Comparison of ENCODE assay signal across 12 cellular contexts in genomic region chr9:88007291-88007650, GRCh38. TPM values are rescaled to one million over a fixed set of nuclear protein-coding genes. Genes with fewer than 3 reads are reported as not detected.
A peak's percentile ranks its signal among the peaks of the same experiment; 100 is the strongest.
DNase-seq lines count a peak whose midpoint lies in the region; FAIRE-seq and TF ChIP-seq lines count a peak whose summit lies in the region.
"Had no signal": no experiment of that assay in that cellular context is flagged by ENCODE, and none has a peak within 500 bp of the region (broad histone marks: within the 10 kb centered on the region; RNA-seq: fewer than 3 reads in every experiment).

No MANE protein-coding gene starts in this region.

- H3K27ac ChIP-seq in MM.1S (ENCODE audit: low read length) (peak overlapping the region; percentile 31; the same call in 1 of the 2 replicates), smooth muscle cell (ENCODE audit: low read depth) (peak overlapping the region; percentile 74), kidney (ENCODE audit: low read depth in 2 of 2, low read length in 2 of 2) (no peak overlapping the region), Karpas-422 (ENCODE audit: low read length) (no peak overlapping the region)
- H3K27ac ChIP-seq: left lung, ovary had no signal

- no peak overlapping the region for H3K9ac ChIP-seq in MM.1S (ENCODE audit: low read length)
- peak overlapping the region; percentile 53 for H3K9ac ChIP-seq in smooth muscle cell (ENCODE audit: low read depth)
- no peak overlapping the region for H3K9ac ChIP-seq in kidney (ENCODE audit: low read length in 2 of 2)
- no peak overlapping the region for H3K9ac ChIP-seq in Karpas-422 (ENCODE audit: low read length)

- H4K20me1 ChIP-seq in MM.1S (ENCODE audit: insufficient read depth, low read length) (no peaks in the 10 kb centered on the region), smooth muscle cell (ENCODE audit: low read depth) (no peaks in the 10 kb centered on the region), Karpas-422 (ENCODE audit: insufficient read depth, low read depth, low read length) (no peaks in the 10 kb centered on the region)

- H3K9me2 ChIP-seq in MM.1S (replicated peaks; ENCODE audit: insufficient read depth, low read length): no peaks in the 10 kb centered on the region
- H3K9me2 ChIP-seq in Karpas-422 (replicated peaks; ENCODE audit: insufficient read depth, low read length): no peaks in the 10 kb centered on the region

- H3K79me2 ChIP-seq in MM.1S (ENCODE audit: low read length) (no peaks in the 10 kb centered on the region), smooth muscle cell (ENCODE audit: low read depth) (no peaks in the 10 kb centered on the region), Karpas-422 (ENCODE audit: low read length) (no peaks in the 10 kb centered on the region)

- no peaks in the 10 kb centered on the region for H3K9me3 ChIP-seq in MM.1S (replicated peaks; ENCODE audit: insufficient read depth, low read length)
- H3K9me3 ChIP-seq in smooth muscle cell (replicated peaks; ENCODE audit: low read depth): no peaks in the 10 kb centered on the region
- H3K9me3 ChIP-seq in kidney (ENCODE audit: control insufficient read depth in 1 of 2, low read length in 2 of 2): peaks cover 0 to 3% of the 10 kb centered on the region in 2 donors
- H3K9me3 ChIP-seq in Karpas-422 (ENCODE audit: low read length): no peaks in the 10 kb centered on the region
- H3K9me3 ChIP-seq: ovary had no signal

- 44% methylated on average over 12 of the region's 12 CpGs for WGBS in smooth muscle cell (ENCODE audit: low lambda C conversion rate)

- no peaks in the 10 kb centered on the region for H3K36me3 ChIP-seq in MM.1S (replicated peaks; ENCODE audit: insufficient read depth, low read length)
- H3K36me3 ChIP-seq in smooth muscle cell (ENCODE audit: low read depth): no peaks in the 10 kb centered on the region
- no peaks in the 10 kb centered on the region for H3K36me3 ChIP-seq in kidney (ENCODE audit: control insufficient read depth in 1 of 2, insufficient read depth in 2 of 2, low read length in 2 of 2)
- H3K36me3 ChIP-seq in Karpas-422 (ENCODE audit: insufficient read depth, low read length): no peaks in the 10 kb centered on the region
- H3K36me3 ChIP-seq: left lung, ovary had no signal

- no peak overlapping the region for H3K4me3 ChIP-seq in AG10803 (ENCODE audit: low read length)
- no peak overlapping the region for H3K4me3 ChIP-seq in MM.1S (ENCODE audit: low read length)
- no peak overlapping the region for H3K4me3 ChIP-seq in smooth muscle cell
- H3K4me3 ChIP-seq in kidney (ENCODE audit: low read length in 2 of 2): no peak overlapping the region
- no peak overlapping the region for H3K4me3 ChIP-seq in Karpas-422 (ENCODE audit: low read length)
- H3K4me3 ChIP-seq: left lung, ovary had no signal

- no peaks in the 10 kb centered on the region for H3K27me3 ChIP-seq in MM.1S (replicated peaks; ENCODE audit: insufficient read depth, low read length)
- no peaks in the 10 kb centered on the region for H3K27me3 ChIP-seq in smooth muscle cell (ENCODE audit: low read depth)
- H3K27me3 ChIP-seq in Karpas-422 (ENCODE audit: low read length): no peaks in the 10 kb centered on the region
- H3K27me3 ChIP-seq: ovary had no signal

- H2AFZ ChIP-seq in MM.1S (ENCODE audit: low read length) (peak overlapping the region; percentile 22), smooth muscle cell (ENCODE audit: low read depth) (peak overlapping the region; percentile 65), Karpas-422 (ENCODE audit: low read length) (no peak overlapping the region)

- peak overlapping the region; percentile 48 for H3K4me2 ChIP-seq in MM.1S (ENCODE audit: low read depth, low read length)
- peak overlapping the region; percentile 29 for H3K4me2 ChIP-seq in smooth muscle cell
- H3K4me2 ChIP-seq in Karpas-422 (ENCODE audit: low read depth, low read length, poor library complexity, severe bottlenecking): no peak overlapping the region

- FAIRE-seq in kidney (lab: Jason Lieb, UNC): no peak
- FAIRE-seq: TTC549 had no signal

- 0 out of 2 replicates have a peak, but pooled peaks cover 5% of the 10 kb centered on the region for H3F3A ChIP-seq in MM.1S (ENCODE audit: insufficient read depth, low read length)
- H3F3A ChIP-seq in smooth muscle cell (ENCODE audit: low read depth): no peaks in the 10 kb centered on the region

- intact Hi-C loops in kidney (cut with DNase I): no loop called here

- DNase-seq in AG10803 (ENCODE audit: low read depth): peak; percentile 3
- DNase-seq in MM.1S: peak; percentile 59
- peak; percentile 25 for DNase-seq in activated T-helper 9 cell treated with anti-CD3 and anti-CD28 coated beads, Interleukin-2, amount 50 U/mL, for 16 hours (ENCODE audit: low read depth)
- DNase-seq in smooth muscle cell (lab: John Stamatoyannopoulos, UW; ENCODE audit: unreplicated experiment): no peak
- DNase-seq in NCI-H128 (lab: John Stamatoyannopoulos, UW; ENCODE audit: unreplicated experiment): no peak
- DNase-seq in kidney: no peak
- no peak for DNase-seq in Karpas-422
- no peak for DNase-seq in DMS 273 (lab: John Stamatoyannopoulos, UW; ENCODE audit: unreplicated experiment)
- DNase-seq: left lung, NCI-H187, ovary had no signal

- no peaks in the 10 kb centered on the region for H3K4me1 ChIP-seq in MM.1S (ENCODE audit: low read length)
- no peaks in the 10 kb centered on the region for H3K4me1 ChIP-seq in smooth muscle cell (ENCODE audit: low read depth)
- no peaks in the 10 kb centered on the region for H3K4me1 ChIP-seq in kidney (ENCODE audit: control insufficient read depth in 1 of 2, insufficient read depth in 1 of 2, low read depth in 1 of 2, low read length in 2 of 2)
- no peaks in the 10 kb centered on the region for H3K4me1 ChIP-seq in Karpas-422 (ENCODE audit: low read length)
- H3K4me1 ChIP-seq: left lung had no signal

- TF ChIP-seq CTCF in AG10803 (conservative IDR thresholded peaks at IDR 0.05; ENCODE audit: low read length) (no peak), MM.1S (IDR thresholded peaks at IDR 0.05; ENCODE audit: low read length) (no peak), smooth muscle cell (IDR thresholded peaks at IDR 0.05; ENCODE audit: borderline replicate concordance, insufficient read depth, poor library complexity, severe bottlenecking) (no peak), kidney (IDR thresholded peaks at IDR 0.05; ENCODE audit: borderline replicate concordance, extremely low read depth, insufficient read depth) (no peak)

RNA-seq across cellular contexts. Expression of gene CDK20, which starts 32.9 kb away (rescaled TPM):
- 4.5 and 6.7 TPM in 2 replicates for total RNA-seq in smooth muscle cell
- 11.1 and 11.7 TPM in 2 replicates for polyA plus RNA-seq in smooth muscle cell
- 13.6 TPM for total RNA-seq in kidney
- polyA plus RNA-seq in kidney (ENCODE audit: insufficient read depth, low read depth, low replicate concordance): 11.8 TPM
- not detected in 2 replicates for total RNA-seq in Karpas-422 (2014; rRNA removed; shearing (Covaris generic); ENCODE audit: low replicate concordance)

Comparison
In these comparisons a context has a peak if more than half of its experiments do, and no peak if none do; other contexts are left out.
1. DNase-seq: peak in AG10803 (single experiment), MM.1S (single experiment) and activated T-helper 9 cell treated with anti-CD3 and anti-CD28 coated beads, Interleukin-2, amount 50 U/mL, for 16 hours (single experiment); none in smooth muscle cell (single experiment), NCI-H128 (single experiment), kidney (single experiment), Karpas-422 (single experiment) and DMS 273 (single experiment).
2. H3K27ac ChIP-seq: peak in MM.1S (single experiment) and smooth muscle cell (single experiment); none in kidney (0 of 2) and Karpas-422 (single experiment).